In the genomic region with DNA sequence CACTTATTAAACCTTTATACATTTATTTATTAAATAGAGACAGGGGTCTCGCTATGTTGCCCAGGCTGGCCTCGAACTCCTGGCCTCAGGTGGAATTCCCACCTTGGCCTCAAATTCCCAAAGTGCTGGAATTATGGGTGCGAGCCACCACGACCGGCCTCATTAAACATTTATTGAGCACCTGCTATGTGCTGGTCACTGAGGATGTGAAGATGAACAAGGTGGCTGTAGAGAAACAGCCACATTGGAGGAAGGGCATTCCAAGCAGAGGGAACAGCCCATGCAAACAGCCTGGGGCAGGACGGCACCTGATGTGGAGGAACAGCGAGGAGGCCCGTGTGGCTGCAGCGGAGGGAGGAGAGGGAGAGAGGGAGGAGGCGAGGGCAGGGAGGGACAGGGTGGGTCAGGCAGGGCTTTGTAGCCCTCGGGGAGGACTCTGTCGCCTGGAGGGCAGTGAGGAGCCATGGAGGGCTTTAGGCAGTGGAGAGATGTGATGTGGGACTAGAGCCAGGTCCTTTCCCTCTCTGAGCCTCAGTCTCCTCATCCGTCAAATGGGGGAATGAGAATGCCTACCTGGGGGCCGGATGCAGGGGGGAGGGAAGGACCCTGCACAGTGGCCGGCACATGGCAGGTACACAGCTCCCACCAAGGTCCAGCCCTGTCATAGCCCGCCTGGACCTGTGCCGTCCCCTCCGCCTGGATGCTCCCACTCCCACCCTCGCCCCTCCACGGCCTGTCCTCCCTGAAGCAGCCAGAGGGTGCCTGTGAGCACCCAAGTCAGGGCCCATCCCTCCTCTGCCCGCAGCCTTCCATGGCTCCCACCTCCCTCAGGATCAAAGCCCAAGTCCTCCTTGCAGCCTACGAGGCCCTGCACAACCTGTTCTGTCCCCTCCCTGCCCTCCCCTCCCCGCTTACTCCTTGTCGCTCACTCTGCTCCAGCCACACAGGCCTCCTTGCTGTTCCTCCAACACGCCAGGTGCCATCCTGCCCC, we compare ENCODE assay signal across 17 cellular contexts. TPM values are rescaled to one million over a fixed set of nuclear protein-coding genes. Genes with fewer than 3 reads are reported as not detected.
DNase-seq lines count a peak whose midpoint lies in the region; ATAC-seq, FAIRE-seq and TF ChIP-seq lines count a peak whose summit lies in the region.
"Had no signal": no experiment of that assay in that cellular context is flagged by ENCODE, and none has a peak within 500 bp of the region (broad histone marks: within the 10 kb centered on the region; RNA-seq: fewer than 3 reads in every experiment).

No MANE protein-coding gene starts in this region.

- H3K27me3 ChIP-seq in left ventricle myocardium inferior (ENCODE audit: low read depth), result no peaks in the 10 kb centered on the region
- no peaks in the 10 kb centered on the region for H3K27me3 ChIP-seq in right atrium auricular region
- H3K27me3 ChIP-seq in upper lobe of right lung, result no peaks in the 10 kb centered on the region
- H3K27me3 ChIP-seq: BLaER1, dorsolateral prefrontal cortex, left lung had no signal

- FAIRE-seq in GM12892 (lab: Jason Lieb, UNC), result no peak

- H3K36me3 Mint-ChIP-seq in central memory CD8-positive, alpha-beta T cell (ENCODE audit: insufficient read depth), result peaks cover 2% of the 10 kb centered on the region
- no peaks in the 10 kb centered on the region for H3K36me3 Mint-ChIP-seq in nephron (ENCODE audit: low read depth)
- H3K36me3 Mint-ChIP-seq: activated naive CD4-positive, alpha-beta T cell treated with anti-CD3 and anti-CD28 coated beads, Interleukin-2, amount 10 ng/mL, durations not matched to agents 7 days and 5 days had no signal

- ATAC-seq in central memory CD8-positive, alpha-beta T cell (replicated peaks; ENCODE audit: extremely low read depth, poor library complexity, severe bottlenecking), result no peak
- ATAC-seq in upper lobe of right lung, result no peak
- ATAC-seq in GM18502 (IDR thresholded peaks at IDR 0.05; ENCODE audit: poor library complexity, unreplicated experiment), result no peak

- H3K9me3 ChIP-seq in left ventricle myocardium inferior (replicated peaks) (no peaks in the 10 kb centered on the region), right atrium auricular region (no peaks in the 10 kb centered on the region), upper lobe of right lung (no peaks in the 10 kb centered on the region)
- H3K9me3 ChIP-seq: BLaER1, left lung, SK-N-SH had no signal

- no peaks in the 10 kb centered on the region for H3K27me3 Mint-ChIP-seq in central memory CD8-positive, alpha-beta T cell
- peaks cover 17% of the 10 kb centered on the region for H3K27me3 Mint-ChIP-seq in nephron (ENCODE audit: low read depth)
- H3K27me3 Mint-ChIP-seq: activated CD8-positive, alpha-beta T cell treated with anti-CD3 and anti-CD28 coated beads for 36 hours had no signal

- no peaks in the 10 kb centered on the region for H3K4me1 Mint-ChIP-seq in central memory CD8-positive, alpha-beta T cell
- H3K4me1 Mint-ChIP-seq in nephron, result peaks cover 9% of the 10 kb centered on the region

- peak overlapping the region; percentile 54 for H3K4me3 Mint-ChIP-seq in central memory CD8-positive, alpha-beta T cell
- H3K4me3 Mint-ChIP-seq in nephron, result no peak overlapping the region
- H3K4me3 Mint-ChIP-seq: activated naive CD4-positive, alpha-beta T cell treated with anti-CD3 and anti-CD28 coated beads, Interleukin-2, amount 10 ng/mL, durations not matched to agents 7 days and 5 days had no signal

- TF ChIP-seq POLR2A in GM12892 (IDR thresholded peaks at IDR 0.05; ENCODE audit: low read depth, low read length), result no peak

- H3K4me1 ChIP-seq in left ventricle myocardium inferior, result peaks cover 35% of the 10 kb centered on the region
- H3K4me1 ChIP-seq in right atrium auricular region, result peaks cover 0 to 38% of the 10 kb centered on the region in 2 donors
- peaks cover 29% of the 10 kb centered on the region for H3K4me1 ChIP-seq in upper lobe of right lung

- TF ChIP-seq CTCF in left ventricle myocardium inferior (IDR thresholded peaks at IDR 0.05; ENCODE audit: borderline replicate concordance) (no peak), right atrium auricular region (IDR thresholded peaks at IDR 0.05) (no peak), nephron (IDR thresholded peaks at IDR 0.05; ENCODE audit: unreplicated experiment in 3 of 3) (no peak), upper lobe of right lung (IDR thresholded peaks at IDR 0.05) (no peak)

- H3K36me3 ChIP-seq in left ventricle myocardium inferior (no peaks in the 10 kb centered on the region), right atrium auricular region (no peaks in the 10 kb centered on the region), upper lobe of right lung (no peaks in the 10 kb centered on the region)
- H3K36me3 ChIP-seq: BLaER1, left lung had no signal

- H3K4me3 ChIP-seq in left ventricle myocardium inferior (no peak overlapping the region), right atrium auricular region (no peak overlapping the region), upper lobe of right lung (no peak overlapping the region)
- H3K4me3 ChIP-seq: BLaER1 had no signal

- H3K9me3 Mint-ChIP-seq in central memory CD8-positive, alpha-beta T cell, result no peaks in the 10 kb centered on the region
- H3K9me3 Mint-ChIP-seq in nephron, result no peaks in the 10 kb centered on the region
- H3K9me3 Mint-ChIP-seq: activated CD8-positive, alpha-beta T cell treated with anti-CD3 and anti-CD28 coated beads for 36 hours; activated naive CD4-positive, alpha-beta T cell treated with anti-CD3 and anti-CD28 coated beads, Interleukin-2, amount 10 ng/mL, durations not matched to agents 7 days and 5 days had no signal

- DNase-seq in left ventricle myocardium inferior (no peak), right atrium auricular region (ENCODE audit: low spot score) (no peak), upper lobe of right lung (no peak), KG1 (lab: John Stamatoyannopoulos, UW) (no peak), GM12892 (ENCODE audit: insufficient read length) (no peak)
- no peak for DNase-seq in central memory CD8-positive, alpha-beta T cell (ENCODE audit: low spot score in 2 of 2)
- DNase-seq: activated CD4-positive, CD25-positive, alpha-beta regulatory T cell; NCI-H146; T-helper 9 cell had no signal

- peak overlapping the region; percentile 46 for H3K27ac Mint-ChIP-seq in central memory CD8-positive, alpha-beta T cell (ENCODE audit: low read depth)
- peak overlapping the region in 2 of 3 experiments; percentile 48 to 77 for H3K27ac Mint-ChIP-seq in nephron
- H3K27ac Mint-ChIP-seq: activated CD8-positive, alpha-beta T cell treated with anti-CD3 and anti-CD28 coated beads for 36 hours; activated naive CD4-positive, alpha-beta T cell treated with anti-CD3 and anti-CD28 coated beads, Interleukin-2, amount 10 ng/mL, durations not matched to agents 7 days and 5 days had no signal

- intact Hi-C loops in left ventricle myocardium inferior (cut with micrococcal nuclease), result no loop called here
- intact Hi-C loops in upper lobe of right lung (cut with DNase I), result no loop called here

- H3K27ac ChIP-seq in left ventricle myocardium inferior (replicated peaks), result peak overlapping the region; percentile 84
- peak overlapping the region in 1 of 2 donors; percentile 71 for H3K27ac ChIP-seq in right atrium auricular region
- H3K27ac ChIP-seq in upper lobe of right lung, result peak overlapping the region; percentile 19
- H3K27ac ChIP-seq: BLaER1 had no signal

RNA-seq across cellular contexts. Expression of a gene that starts 21.5 kb away (rescaled TPM):
- total RNA-seq in left ventricle myocardium inferior (145 TPM), right atrium auricular region (100 to 1,000 TPM; 111 to 196 TPM), upper lobe of right lung (150 TPM)
- polyA plus RNA-seq in GM12892 (2012; ENCODE audit: missing spikeins), result 3.5 TPM
